In the genomic region with DNA sequence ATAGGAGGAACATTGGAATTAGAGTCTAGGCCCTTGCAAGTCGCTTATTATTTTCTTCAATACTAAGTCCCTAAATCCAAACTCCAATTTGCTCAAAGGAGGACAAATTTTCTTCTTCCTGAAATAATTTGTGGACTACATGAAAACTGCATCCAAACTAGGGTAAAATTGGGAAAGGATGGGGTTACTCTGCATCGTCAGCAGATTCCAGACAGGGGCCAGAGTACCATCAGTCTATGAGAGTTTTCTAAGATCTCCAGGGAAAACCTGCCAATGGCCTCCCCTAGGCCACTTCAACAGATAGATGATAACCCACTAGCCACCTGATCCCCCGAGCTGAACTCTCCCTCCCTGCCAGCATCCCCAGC, we compare ENCODE assay signal across 9 cellular contexts. TPM values are rescaled to one million over a fixed set of nuclear protein-coding genes. Genes with fewer than 3 reads are reported as not detected.
DNase-seq lines count a peak whose midpoint lies in the region; ATAC-seq and TF ChIP-seq lines count a peak whose summit lies in the region.
"Had no signal": no experiment of that assay in that cellular context is flagged by ENCODE, and none has a peak within 500 bp of the region (broad histone marks: within the 10 kb centered on the region; RNA-seq: fewer than 3 reads in every experiment).

No MANE protein-coding gene starts in this region.

- WGBS in spleen, 5 donors = 63 to 75% (median 70%) methylated on average over 3 of the region's 3 CpGs

- H3K4me1 Mint-ChIP-seq in activated B cell treated with CpG ODN at 0.5 μM for 24 hours = peaks cover 2% of the 10 kb centered on the region

- H3K36me3 ChIP-seq in iPS-18a (ENCODE audit: control insufficient read depth, low read depth, low read length) (no peaks in the 10 kb centered on the region), spleen (no peaks in the 10 kb centered on the region)

- H3K4me1 ChIP-seq in iPS-18a (ENCODE audit: control insufficient read depth, low read depth, low read length) (no peaks in the 10 kb centered on the region), spleen (peaks cover 0 to 47% (median 9%) of the 10 kb centered on the region in 6 donors)

- H3K27me3 ChIP-seq in iPS-18a (ENCODE audit: control insufficient read depth, insufficient read depth, low read length) (peaks cover 81% of the 10 kb centered on the region), spleen (replicated peaks in 1 of 7) (peaks cover 0 to 64% (median 15%) of the 10 kb centered on the region in 7 donors)

- no peak overlapping the region for H3K27ac Mint-ChIP-seq in activated B cell treated with CpG ODN at 0.5 μM for 24 hours

- TF ChIP-seq CTCF in activated B cell treated with CpG ODN at 0.5 μM for 24 hours (IDR thresholded peaks at IDR 0.05) (no peak), spleen (IDR thresholded peaks at IDR 0.05 in 8 of 11, conservative IDR thresholded peaks at IDR 0.05 in 3 of 11) (no peak)

- H3K27ac ChIP-seq in iPS-18a (ENCODE audit: low read length) (no peak overlapping the region), spleen (peak overlapping the region in 7 of 8 donors; percentile 28 to 77 (median 61))

- H3K9me3 ChIP-seq in iPS-18a (ENCODE audit: control insufficient read depth, low read depth, low read length) (no peaks in the 10 kb centered on the region), spleen (no peaks in the 10 kb centered on the region)

- ATAC-seq in activated B cell treated with CpG ODN at 0.5 μM for 24 hours (ENCODE audit: low read depth) (no peak), GM21515 (IDR thresholded peaks at IDR 0.05; ENCODE audit: unreplicated experiment) (no peak), HG03565 (IDR thresholded peaks at IDR 0.05; ENCODE audit: unreplicated experiment) (no peak)

- H3K4me3 ChIP-seq in iPS-18a (ENCODE audit: low read length) (peak overlapping the region; percentile 55), spleen (peak overlapping the region; percentile 33 to 73 (median 44))

- TF ChIP-seq POLR2A in spleen (IDR thresholded peaks at IDR 0.05) = no peak

- peak overlapping the region; percentile 66 for H3K4me3 Mint-ChIP-seq in activated B cell treated with CpG ODN at 0.5 μM for 24 hours

- CTCF ChIA-PET in activated B cell treated with CpG ODN at 0.5 μM for 24 hours (lab: Charles Lee) = interaction anchor here (0.6 to 2.6 kb wide), 3 partner anchors 15 to 374 kb away, joined by 3 to 8 read pairs (median 3); no protein-coding TSS in a partner anchor

- intact Hi-C loops in activated B cell treated with CpG ODN at 0.5 μM for 24 hours (cut with micrococcal nuclease) (no loop called here), spleen (cut with DNase I; ENCODE audit: low total_unique reads) (no loop called here)

- POLR2A ChIA-PET in activated B cell treated with CpG ODN at 0.5 μM for 24 hours (lab: Charles Lee) = no interaction called here

- H3K9ac ChIP-seq in iPS-18a (ENCODE audit: low read length) = no peak overlapping the region

- peak; percentile 93 for DNase-seq in NCI-H1694 (lab: John Stamatoyannopoulos, UW)
- no peak for DNase-seq in NCI-H1694 treated with DMSO at 0.1 percent for 48 hours (lab: John Stamatoyannopoulos, UW)
- no peak for DNase-seq in activated B cell treated with CpG ODN at 0.5 μM for 24 hours
- DNase-seq in spleen = no peak
- DNase-seq in inferior parietal cortex (ENCODE audit: extremely low spot score) = no peak
- DNase-seq: 8988T had no signal

- H3K36me3 Mint-ChIP-seq in activated B cell treated with CpG ODN at 0.5 μM for 24 hours (ENCODE audit: low read depth) = no peaks in the 10 kb centered on the region

- H3K27me3 Mint-ChIP-seq in activated B cell treated with CpG ODN at 0.5 μM for 24 hours = peaks cover 40% of the 10 kb centered on the region

- peaks cover 3% of the 10 kb centered on the region for H3K9me3 Mint-ChIP-seq in activated B cell treated with CpG ODN at 0.5 μM for 24 hours

RNA-seq across cellular contexts. Expression of gene HEYL, which starts 0.5 kb away (rescaled TPM):
- total RNA-seq in activated B cell treated with CpG ODN at 0.5 μM for 24 hours (not detected in 2 replicates), spleen (1 to 10 TPM; 3.2 to 9.9 (median 5.2) TPM)
- 1 to 10 TPM; 1.2 to 3.1 (median 1.5) TPM for polyA plus RNA-seq in spleen

RNA-seq across cellular contexts. Expression of gene NT5C1A, which starts 33.0 kb away (rescaled TPM):
- total RNA-seq in activated B cell treated with CpG ODN at 0.5 μM for 24 hours (not detected in 2 replicates), spleen (under 1 TPM in 1 of 7 donors, not detected in 6; 0.23 TPM)
- polyA plus RNA-seq in spleen = not detected

RNA-seq across cellular contexts. Expression of gene HPCAL4, which starts 52.3 kb away (rescaled TPM):
- total RNA-seq in activated B cell treated with CpG ODN at 0.5 μM for 24 hours (not detected in 2 replicates), spleen (under 1 TPM; 0.26 to 0.70 (median 0.60) TPM)
- under 1 TPM; 0.10 to 0.15 (median 0.13) TPM for polyA plus RNA-seq in spleen
